In the genomic region with DNA sequence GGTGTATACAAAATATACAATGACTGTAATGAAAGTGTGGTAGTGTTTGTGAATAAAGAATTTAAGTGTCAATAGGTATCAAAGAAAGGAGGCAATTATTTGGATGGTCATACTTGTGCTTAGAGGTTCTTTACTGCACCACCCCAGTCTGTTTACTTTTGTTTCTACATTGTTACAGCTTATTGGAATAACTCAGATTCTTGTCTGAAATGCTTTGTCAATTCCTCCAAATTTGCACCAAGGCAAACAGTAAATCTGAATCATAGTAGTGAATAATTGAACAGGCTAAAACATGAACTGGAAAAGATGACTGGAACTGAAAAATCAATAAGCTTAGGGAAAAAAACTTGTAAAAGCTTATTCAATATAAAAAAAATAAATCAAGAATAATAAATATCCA, we compare ENCODE assay signal across 17 cellular contexts.
A peak's percentile ranks its signal among the peaks of the same experiment; 100 is the strongest.
DNase-seq lines count a peak whose midpoint lies in the region; ATAC-seq and TF ChIP-seq lines count a peak whose summit lies in the region.
"Had no signal": no experiment of that assay in that cellular context is flagged by ENCODE, and none has a peak within 500 bp of the region (broad histone marks: within the 10 kb centered on the region; RNA-seq: fewer than 3 reads in every experiment).

No MANE protein-coding gene starts in this region.

- intact Hi-C loops in Calu3 (cut with micrococcal nuclease; ENCODE audit: unreplicated experiment) = loop anchor here (2.0 to 5.0 kb wide), 2 partner anchors 175 to 281 kb away; no protein-coding TSS in a partner anchor

- ATAC-seq in WTC11 = no peak

- peak overlapping the region; percentile 41 for H3K4me3 Mint-ChIP-seq in Calu3 (ENCODE audit: low read depth, unreplicated experiment)
- no peak overlapping the region for H3K4me3 Mint-ChIP-seq in WTC11
- H3K4me3 Mint-ChIP-seq: CD8-positive, alpha-beta memory T cell; HFFc6 had no signal

- H3K36me3 Mint-ChIP-seq in Calu3 (ENCODE audit: insufficient read depth, unreplicated experiment) (no peaks in the 10 kb centered on the region), WTC11 (no peaks in the 10 kb centered on the region)

- H3K4me1 Mint-ChIP-seq in Calu3 (ENCODE audit: low read depth, unreplicated experiment) = peaks cover 38% of the 10 kb centered on the region
- peaks cover 7% of the 10 kb centered on the region for H3K4me1 Mint-ChIP-seq in WTC11

- no TSS peak for BruUV-seq in Calu3 (replicated peaks; lab: Mats Ljungman, UMichigan)

- H3K27me3 Mint-ChIP-seq in Calu3 (ENCODE audit: unreplicated experiment) (no peaks in the 10 kb centered on the region), WTC11 (ENCODE audit: low read depth) (no peaks in the 10 kb centered on the region)
- H3K27me3 Mint-ChIP-seq: CD8-positive, alpha-beta memory T cell had no signal

- H3K27ac Mint-ChIP-seq in Calu3 (ENCODE audit: unreplicated experiment) (peak overlapping the region; percentile 82), WTC11 (0 out of 2 replicates have a peak overlapping the region, but pooled peaks have one; percentile 28)
- H3K27ac Mint-ChIP-seq: CD8-positive, alpha-beta memory T cell; HFFc6 had no signal

- POLR2A ChIA-PET in WTC11 (lab: Charles Lee) = no interaction called here

- CTCF ChIA-PET in Calu3 (lab: Charles Lee) (interaction anchor here (0.7 kb wide), 1 partner anchor 167 kb away, joined by 3 read pairs; no protein-coding TSS in a partner anchor), WTC11 (lab: Charles Lee) (no interaction called here)

- TF ChIP-seq CTCF in Calu3 (IDR thresholded peaks at IDR 0.05; ENCODE audit: unreplicated experiment) (no peak), WTC11 (IDR thresholded peaks at IDR 0.05) (no peak)

- no peak for DNase-seq in Calu3
- no peak for DNase-seq in WTC11 (ENCODE audit: low spot score)
- peak; percentile 29 for DNase-seq in fibroblast of gingiva (ENCODE audit: low read depth)
- DNase-seq in renal cortical epithelial cell (ENCODE audit: low read depth) = peak; percentile 14
- no peak for DNase-seq in pons (ENCODE audit: low spot score)
- DNase-seq in ecto neural progenitor cell (ENCODE audit: low spot score) = no peak
- no peak for DNase-seq in DMS153 treated with DMSO at 0.1 percent for 48 hours (lab: John Stamatoyannopoulos, UW; ENCODE audit: unreplicated experiment)
- DNase-seq: C1 segment of cervical spinal cord; CD8-positive, alpha-beta memory T cell; DND-41; H7; HFFc6; MV-4-11; NCI-H1417; NCI-H187 treated with DMSO at 0.1 percent for 48 hours; NCI-H2227 treated with DMSO at 0.1 percent for 48 hours; NCI-H524 treated with DMSO at 0.1 percent for 48 hours had no signal

- H3K9me3 Mint-ChIP-seq in Calu3 (ENCODE audit: low read depth, unreplicated experiment) (no peaks in the 10 kb centered on the region), WTC11 (no peaks in the 10 kb centered on the region)
- H3K9me3 Mint-ChIP-seq: CD8-positive, alpha-beta memory T cell; HFFc6 had no signal

TF ChIP-seq in WTC11, 78 proteins besides CTCF, POLR2A, EP300 and RAD21:
- TF ChIP-seq FOXJ3 (CRISPR knock-in tag; IDR thresholded peaks at IDR 0.05; ENCODE audit: borderline replicate concordance) = no peak
- no peak for TF ChIP-seq MXD4 (CRISPR knock-in tag; IDR thresholded peaks at IDR 0.05; ENCODE audit: borderline replicate concordance)
- TF ChIP-seq, protein P1, sequence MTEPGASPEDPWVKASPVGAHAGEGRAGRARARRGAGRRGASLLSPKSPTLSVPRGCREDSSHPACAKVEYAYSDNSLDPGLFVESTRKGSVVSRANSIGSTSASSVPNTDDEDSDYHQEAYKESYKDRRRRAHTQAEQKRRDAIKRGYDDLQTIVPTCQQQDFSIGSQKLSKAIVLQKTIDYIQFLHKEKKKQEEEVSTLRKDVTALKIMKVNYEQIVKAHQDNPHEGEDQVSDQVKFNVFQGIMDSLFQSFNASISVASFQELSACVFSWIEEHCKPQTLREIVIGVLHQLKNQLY (CRISPR knock-in tag; IDR thresholded peaks at IDR 0.05) = no peak
- no peak for TF ChIP-seq ZNF121 (CRISPR knock-in tag; IDR thresholded peaks at IDR 0.05)
- TF ChIP-seq KAT7 (CRISPR knock-in tag; IDR thresholded peaks at IDR 0.05; ENCODE audit: borderline replicate concordance) = no peak
- TF ChIP-seq NR1H2 (CRISPR knock-in tag; IDR thresholded peaks at IDR 0.05) = no peak
- TF ChIP-seq NFE2L1 (CRISPR knock-in tag; IDR thresholded peaks at IDR 0.05) = no peak
- TF ChIP-seq STAT6 (CRISPR knock-in tag; conservative IDR thresholded peaks at IDR 0.05; ENCODE audit: low read depth) = no peak
- no peak for TF ChIP-seq FOXK1 (CRISPR knock-in tag; IDR thresholded peaks at IDR 0.05)
- no peak for TF ChIP-seq SOX15 (CRISPR knock-in tag; IDR thresholded peaks at IDR 0.05)
- TF ChIP-seq JAZF1 (CRISPR knock-in tag; IDR thresholded peaks at IDR 0.05) = no peak
- no peak for TF ChIP-seq GTF2I (CRISPR knock-in tag; conservative IDR thresholded peaks at IDR 0.05)
- TF ChIP-seq, protein P2, sequence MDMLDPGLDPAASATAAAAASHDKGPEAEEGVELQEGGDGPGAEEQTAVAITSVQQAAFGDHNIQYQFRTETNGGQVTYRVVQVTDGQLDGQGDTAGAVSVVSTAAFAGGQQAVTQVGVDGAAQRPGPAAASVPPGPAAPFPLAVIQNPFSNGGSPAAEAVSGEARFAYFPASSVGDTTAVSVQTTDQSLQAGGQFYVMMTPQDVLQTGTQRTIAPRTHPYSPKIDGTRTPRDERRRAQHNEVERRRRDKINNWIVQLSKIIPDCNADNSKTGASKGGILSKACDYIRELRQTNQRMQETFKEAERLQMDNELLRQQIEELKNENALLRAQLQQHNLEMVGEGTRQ (CRISPR knock-in tag; IDR thresholded peaks at IDR 0.05) = no peak
- no peak for TF ChIP-seq NFATC4 (CRISPR knock-in tag; IDR thresholded peaks at IDR 0.05)
- no peak for TF ChIP-seq ELF4 (CRISPR knock-in tag; IDR thresholded peaks at IDR 0.05; ENCODE audit: low read depth)
- TF ChIP-seq ZSCAN18 (CRISPR knock-in tag; IDR thresholded peaks at IDR 0.05) = no peak
- TF ChIP-seq CREM (CRISPR knock-in tag; IDR thresholded peaks at IDR 0.05) = no peak
- no peak for TF ChIP-seq SP1 (CRISPR knock-in tag; conservative IDR thresholded peaks at IDR 0.05)
- TF ChIP-seq, protein P3, sequence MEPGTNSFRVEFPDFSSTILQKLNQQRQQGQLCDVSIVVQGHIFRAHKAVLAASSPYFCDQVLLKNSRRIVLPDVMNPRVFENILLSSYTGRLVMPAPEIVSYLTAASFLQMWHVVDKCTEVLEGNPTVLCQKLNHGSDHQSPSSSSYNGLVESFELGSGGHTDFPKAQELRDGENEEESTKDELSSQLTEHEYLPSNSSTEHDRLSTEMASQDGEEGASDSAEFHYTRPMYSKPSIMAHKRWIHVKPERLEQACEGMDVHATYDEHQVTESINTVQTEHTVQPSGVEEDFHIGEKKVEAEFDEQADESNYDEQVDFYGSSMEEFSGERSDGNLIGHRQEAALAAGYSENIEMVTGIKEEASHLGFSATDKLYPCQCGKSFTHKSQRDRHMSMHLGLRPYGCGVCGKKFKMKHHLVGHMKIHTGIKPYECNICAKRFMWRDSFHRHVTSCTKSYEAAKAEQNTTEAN (CRISPR knock-in tag; IDR thresholded peaks at IDR 0.05) = no peak
TF ChIP-seq in WTC11: peak in this region for 0.

Comparison
In these comparisons a context has a peak if more than half of its experiments do, and no peak if none do; other contexts are left out.
1. DNase-seq: peak in fibroblast of gingiva (single experiment) and renal cortical epithelial cell (single experiment); none in Calu3 (single experiment), WTC11 (single experiment), pons (single experiment), ecto neural progenitor cell (single experiment) and DMS153 treated with DMSO at 0.1 percent for 48 hours (single experiment).